14 cellular contexts compared by ENCODE assay signal in genomic region chr1:13231061-13231750, GRCh38. TPM values are rescaled to one million over a fixed set of nuclear protein-coding genes. Genes with fewer than 3 reads are reported as not detected.
DNase-seq lines count a peak whose midpoint lies in the region; ATAC-seq and TF ChIP-seq lines count a peak whose summit lies in the region.
"Not testable (repeated sequence)": the region's sequence is repeated elsewhere in the genome, so short reads cannot be mapped to it uniquely, and the experiment has no call there.
"Had no signal": no experiment of that assay in that cellular context is flagged by ENCODE, and none has a peak within 500 bp of the region (broad histone marks: within the 10 kb centered on the region; RNA-seq: fewer than 3 reads in every experiment).

No MANE protein-coding gene starts in this region.

- ATAC-seq in natural killer cell treated with Interleukin-12 subunit alpha and Interleukin-12 subunit beta and Interleukin-15 and Interleukin-18, amount 100 ng/mL, for 72 hours: not testable (repeated sequence)

- intact Hi-C loops in activated T-helper 2 cell treated with anti-CD3 and anti-CD28 coated beads, Interferon-gamma antibody, Interleukin-2, Interleukin-4, amounts not matched to agents 10 μg/mL and 5 μg/mL and 100 μg/mL, durations not matched to agents 14 hours and 24 hours and 36 hours (cut with micrococcal nuclease); cardiac septum (cut with DNase I); posterior vena cava (cut with DNase I): not testable (repeated sequence)

- H3K27me3 Mint-ChIP-seq in activated T-helper 2 cell treated with anti-CD3 and anti-CD28 coated beads, Interferon-gamma antibody, Interleukin-2, Interleukin-4, amounts not matched to agents 10 μg/mL and 5 μg/mL and 100 μg/mL, durations not matched to agents 14 hours and 24 hours and 36 hours (ENCODE audit: low read depth); natural killer cell treated with Interleukin-12 subunit alpha and Interleukin-12 subunit beta and Interleukin-15 and Interleukin-18, amount 100 ng/mL, for 72 hours; type B pancreatic cell: not testable (repeated sequence)

- not testable (repeated sequence) for H3K36me3 Mint-ChIP-seq in activated T-helper 2 cell treated with anti-CD3 and anti-CD28 coated beads, Interferon-gamma antibody, Interleukin-2, Interleukin-4, amounts not matched to agents 10 μg/mL and 5 μg/mL and 100 μg/mL, durations not matched to agents 14 hours and 24 hours and 36 hours (ENCODE audit: low read depth); natural killer cell treated with Interleukin-12 subunit alpha and Interleukin-12 subunit beta and Interleukin-15 and Interleukin-18, amount 100 ng/mL, for 72 hours; type B pancreatic cell

- not testable (repeated sequence) for H3K27ac Mint-ChIP-seq in activated T-helper 2 cell treated with anti-CD3 and anti-CD28 coated beads, Interferon-gamma antibody, Interleukin-2, Interleukin-4, amounts not matched to agents 10 μg/mL and 5 μg/mL and 100 μg/mL, durations not matched to agents 14 hours and 24 hours and 36 hours; natural killer cell treated with Interleukin-12 subunit alpha and Interleukin-12 subunit beta and Interleukin-15 and Interleukin-18, amount 100 ng/mL, for 72 hours; type B pancreatic cell

- H3K4me3 Mint-ChIP-seq in activated T-helper 2 cell treated with anti-CD3 and anti-CD28 coated beads, Interferon-gamma antibody, Interleukin-2, Interleukin-4, amounts not matched to agents 10 μg/mL and 5 μg/mL and 100 μg/mL, durations not matched to agents 14 hours and 24 hours and 36 hours (ENCODE audit: low read depth); natural killer cell treated with Interleukin-12 subunit alpha and Interleukin-12 subunit beta and Interleukin-15 and Interleukin-18, amount 100 ng/mL, for 72 hours; type B pancreatic cell: not testable (repeated sequence)

- DNase-seq in NCI-H1105 (lab: John Stamatoyannopoulos, UW): peak; percentile 2
- DNase-seq in RPMI8226: peak; percentile 95
- DNase-seq in activated T-helper 2 cell treated with anti-CD3 and anti-CD28 coated beads, Interferon-gamma antibody, Interleukin-2, Interleukin-4, amounts not matched to agents 10 μg/mL and 5 μg/mL and 100 μg/mL, durations not matched to agents 14 hours and 24 hours and 36 hours (ENCODE audit: low spot score): peak; percentile 4
- peak; percentile 58 for DNase-seq in cardiac septum (ENCODE audit: low spot score)
- DNase-seq in natural killer cell treated with Interleukin-12 subunit alpha and Interleukin-12 subunit beta and Interleukin-15 and Interleukin-18, amount 100 ng/mL, for 72 hours (ENCODE audit: low spot score): peak; percentile 45
- DNase-seq in posterior vena cava (ENCODE audit: low spot score): peak; percentile 47
- peak; percentile 34 for DNase-seq in type B pancreatic cell (ENCODE audit: extremely low spot score, unreplicated experiment)

- H3K4me1 Mint-ChIP-seq in activated T-helper 2 cell treated with anti-CD3 and anti-CD28 coated beads, Interferon-gamma antibody, Interleukin-2, Interleukin-4, amounts not matched to agents 10 μg/mL and 5 μg/mL and 100 μg/mL, durations not matched to agents 14 hours and 24 hours and 36 hours (ENCODE audit: low read depth); natural killer cell treated with Interleukin-12 subunit alpha and Interleukin-12 subunit beta and Interleukin-15 and Interleukin-18, amount 100 ng/mL, for 72 hours (ENCODE audit: low read depth in 2 of 2); type B pancreatic cell (ENCODE audit: unreplicated experiment): not testable (repeated sequence)

- not testable (repeated sequence) for H3K9me3 Mint-ChIP-seq in activated T-helper 2 cell treated with anti-CD3 and anti-CD28 coated beads, Interferon-gamma antibody, Interleukin-2, Interleukin-4, amounts not matched to agents 10 μg/mL and 5 μg/mL and 100 μg/mL, durations not matched to agents 14 hours and 24 hours and 36 hours; natural killer cell treated with Interleukin-12 subunit alpha and Interleukin-12 subunit beta and Interleukin-15 and Interleukin-18, amount 100 ng/mL, for 72 hours; type B pancreatic cell

- TF ChIP-seq CTCF in type B pancreatic cell (conservative IDR thresholded peaks at IDR 0.05): not testable (repeated sequence)

RNA-seq across cellular contexts. Expression of gene PRAMEF18, which starts 5.3 kb away (rescaled TPM):
- total RNA-seq in activated T-helper 2 cell treated with anti-CD3 and anti-CD28 coated beads, Interferon-gamma antibody, Interleukin-2, Interleukin-4, amounts not matched to agents 10 μg/mL and 5 μg/mL and 100 μg/mL, durations not matched to agents 14 hours and 24 hours and 36 hours: not detected in 2 replicates
- total RNA-seq in cardiac septum (not detected), posterior vena cava (not detected), type B pancreatic cell (ENCODE audit: low replicate concordance) (not detected in 2 replicates)
- total RNA-seq in natural killer cell treated with Interleukin-12 subunit alpha and Interleukin-12 subunit beta and Interleukin-15 and Interleukin-18, amount 100 ng/mL, for 72 hours: not detected
- total RNA-seq: A172; B cell; Calu3; CD8-positive, alpha-beta T cell; H7; HFFc6; HT1080 had no signal

RNA-seq across cellular contexts. Expression of gene PRAMEF5, which starts 22.8 kb away (rescaled TPM):
- not detected in 2 replicates for total RNA-seq in activated T-helper 2 cell treated with anti-CD3 and anti-CD28 coated beads, Interferon-gamma antibody, Interleukin-2, Interleukin-4, amounts not matched to agents 10 μg/mL and 5 μg/mL and 100 μg/mL, durations not matched to agents 14 hours and 24 hours and 36 hours
- not detected for total RNA-seq in cardiac septum
- total RNA-seq in natural killer cell treated with Interleukin-12 subunit alpha and Interleukin-12 subunit beta and Interleukin-15 and Interleukin-18, amount 100 ng/mL, for 72 hours: not detected
- total RNA-seq in posterior vena cava: not detected
- total RNA-seq in type B pancreatic cell (ENCODE audit: low replicate concordance): not detected in 2 replicates
- total RNA-seq: A172; B cell; Calu3; CD8-positive, alpha-beta T cell; H7; HFFc6; HT1080 had no signal

RNA-seq across cellular contexts. Expression of gene PRAMEF13, which starts 30.0 kb away (rescaled TPM):
- total RNA-seq in activated T-helper 2 cell treated with anti-CD3 and anti-CD28 coated beads, Interferon-gamma antibody, Interleukin-2, Interleukin-4, amounts not matched to agents 10 μg/mL and 5 μg/mL and 100 μg/mL, durations not matched to agents 14 hours and 24 hours and 36 hours: not detected in 2 replicates
- not detected for total RNA-seq in cardiac septum
- not detected for total RNA-seq in natural killer cell treated with Interleukin-12 subunit alpha and Interleukin-12 subunit beta and Interleukin-15 and Interleukin-18, amount 100 ng/mL, for 72 hours
- total RNA-seq in posterior vena cava: not detected
- total RNA-seq in type B pancreatic cell (ENCODE audit: low replicate concordance): not detected in 2 replicates
- total RNA-seq: A172; B cell; Calu3; CD8-positive, alpha-beta T cell; H7; HFFc6; HT1080 had no signal

RNA-seq across cellular contexts. Expression of gene PRAMEF8, which starts 53.7 kb away (rescaled TPM):
- not detected in 2 replicates for total RNA-seq in activated T-helper 2 cell treated with anti-CD3 and anti-CD28 coated beads, Interferon-gamma antibody, Interleukin-2, Interleukin-4, amounts not matched to agents 10 μg/mL and 5 μg/mL and 100 μg/mL, durations not matched to agents 14 hours and 24 hours and 36 hours
- not detected for total RNA-seq in cardiac septum
- not detected for total RNA-seq in natural killer cell treated with Interleukin-12 subunit alpha and Interleukin-12 subunit beta and Interleukin-15 and Interleukin-18, amount 100 ng/mL, for 72 hours
- total RNA-seq in posterior vena cava: not detected
- total RNA-seq in type B pancreatic cell (ENCODE audit: low replicate concordance): not detected in 2 replicates
- total RNA-seq: A172; B cell; Calu3; CD8-positive, alpha-beta T cell; H7; HFFc6; HT1080 had no signal

RNA-seq across cellular contexts. Expression of gene PRAMEF9, which starts 59.6 kb away (rescaled TPM):
- total RNA-seq in activated T-helper 2 cell treated with anti-CD3 and anti-CD28 coated beads, Interferon-gamma antibody, Interleukin-2, Interleukin-4, amounts not matched to agents 10 μg/mL and 5 μg/mL and 100 μg/mL, durations not matched to agents 14 hours and 24 hours and 36 hours: not detected in 2 replicates
- total RNA-seq in cardiac septum (not detected), posterior vena cava (not detected), type B pancreatic cell (ENCODE audit: low replicate concordance) (not detected in 2 replicates)
- total RNA-seq in natural killer cell treated with Interleukin-12 subunit alpha and Interleukin-12 subunit beta and Interleukin-15 and Interleukin-18, amount 100 ng/mL, for 72 hours: not detected
- total RNA-seq: A172; B cell; Calu3; CD8-positive, alpha-beta T cell; H7; HFFc6; HT1080 had no signal

Comparison
In these comparisons a context has a peak if more than half of its experiments do, and no peak if none do; other contexts are left out.
1. DNase-seq: peak in every context shown above with its lines; median percentile 95 in RPMI8226; 58 in cardiac septum; 47 in posterior vena cava; 45 in natural killer cell treated with Interleukin-12 subunit alpha and Interleukin-12 subunit beta and Interleukin-15 and Interleukin-18, amount 100 ng/mL, for 72 hours; 34 in type B pancreatic cell; 4 in activated T-helper 2 cell treated with anti-CD3 and anti-CD28 coated beads, Interferon-gamma antibody, Interleukin-2, Interleukin-4, amounts not matched to agents 10 μg/mL and 5 μg/mL and 100 μg/mL, durations not matched to agents 14 hours and 24 hours and 36 hours; 2 in NCI-H1105.